ENCODE assay signal across 20 cellular contexts in the genomic region with DNA sequence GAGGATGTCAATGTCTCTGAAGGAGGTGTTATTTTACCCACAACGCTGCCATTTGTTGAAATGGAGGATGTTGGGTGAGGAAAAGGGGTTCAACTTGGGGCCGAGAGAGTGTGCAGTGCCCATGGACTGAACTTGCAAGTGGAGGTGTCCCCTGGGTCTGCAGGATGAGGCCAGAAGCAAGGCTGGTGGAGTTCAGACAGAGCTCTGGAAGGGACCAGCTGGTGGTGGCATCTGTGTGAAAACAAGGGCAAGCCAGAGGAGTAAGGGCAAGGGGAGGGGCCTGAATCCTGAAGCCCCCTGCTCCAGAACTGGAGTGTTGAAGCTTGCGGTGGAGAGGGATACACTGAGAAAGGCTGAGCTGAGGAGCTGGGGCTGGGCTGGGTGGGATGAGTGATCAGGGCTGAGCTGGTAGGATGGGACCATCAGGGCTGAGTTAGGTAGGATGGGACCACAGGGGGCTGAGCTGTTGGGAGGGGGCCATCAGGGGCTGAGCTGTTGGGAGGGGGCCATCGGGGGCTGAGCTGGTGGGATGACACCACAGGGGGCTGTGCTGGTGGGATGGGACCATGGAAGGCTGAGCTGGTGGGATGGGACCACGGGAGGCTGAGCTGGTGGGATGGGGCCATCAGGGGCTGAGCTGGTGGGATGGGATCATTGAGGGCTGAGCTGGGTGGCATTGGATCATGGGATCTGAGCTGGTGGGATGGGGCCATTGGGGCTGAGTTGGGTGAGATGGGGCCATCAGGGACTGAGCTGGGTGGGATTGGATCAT. TPM values are rescaled to one million over a fixed set of nuclear protein-coding genes. Genes with fewer than 3 reads are reported as not detected.
A peak's percentile ranks its signal among the peaks of the same experiment; 100 is the strongest.
DNase-seq lines count a peak whose midpoint lies in the region; ATAC-seq, FAIRE-seq and TF ChIP-seq lines count a peak whose summit lies in the region.
"Had no signal": no experiment of that assay in that cellular context is flagged by ENCODE, and none has a peak within 500 bp of the region (broad histone marks: within the 10 kb centered on the region; RNA-seq: fewer than 3 reads in every experiment).

No MANE protein-coding gene starts in this region.

- H2BK12ac ChIP-seq in H1 (ENCODE audit: low read depth, low read length), result no peak overlapping the region

- CTCF ChIA-PET in H1 (lab: Charles Lee; ENCODE audit: partially characterized antibody), result interaction anchor here (0.7 to 2.0 kb wide), 9 partner anchors 9 to 262 kb away, joined by 3 to 9 read pairs (median 3); no protein-coding TSS in a partner anchor

- H3K79me1 ChIP-seq in H1 (ENCODE audit: low read depth, low read length), result no peaks in the 10 kb centered on the region

- H3K23me2 ChIP-seq in H1 (ENCODE audit: low read depth, low read length), result peaks cover 3% of the 10 kb centered on the region; the same call in 1 of the 2 replicates

- TF ChIP-seq EP300 in H1 (IDR thresholded peaks at IDR 0.05; ENCODE audit: borderline replicate concordance in 1 of 2, low read depth in 2 of 2, low read length in 2 of 2) (no peak), upper lobe of left lung (IDR thresholded peaks at IDR 0.05) (no peak)

- WGBS in H1 (ENCODE audit: extremely low coverage in 1 of 2, insufficient coverage in 1 of 2, insufficient read length in 1 of 2, insufficient replicate concordance in 2 of 2, low coverage in 1 of 2, low lambda C conversion rate in 2 of 2, missing lambda C conversion rate in 1 of 2), 2 experiments, result 81% methylated on average over 3 of the region's 5 CpGs; no CpG with 5 or more reads in 1 of the 2 experiments
- whole genome bisulfite sequencing in upper lobe of left lung, 2 donors, result 82 to 90% methylated on average over 5 of the region's 5 CpGs

- H3K18ac ChIP-seq in H1 (ENCODE audit: extremely low read depth, low read length), result no peak overlapping the region

- H3K36me3 ChIP-seq in H1 (ENCODE audit: control insufficient read depth in 2 of 4, insufficient read depth in 4 of 4, low read length in 3 of 4) (no peaks in the 10 kb centered on the region), neutrophil (no peaks in the 10 kb centered on the region), upper lobe of left lung (no peaks in the 10 kb centered on the region)
- H3K36me3 ChIP-seq: HAP-1 had no signal

- no peaks in the 10 kb centered on the region; a peak in 3 of 7 replicates for H3K27me3 ChIP-seq in H1 (replicated peaks in 1 of 4; ENCODE audit: control insufficient read depth in 3 of 4, extremely low read depth in 1 of 4, insufficient read depth in 3 of 4, low read length in 3 of 4)
- H3K27me3 ChIP-seq in neutrophil, result no peaks in the 10 kb centered on the region
- no peaks in the 10 kb centered on the region for H3K27me3 ChIP-seq in upper lobe of left lung

- H4K8ac ChIP-seq in H1 (ENCODE audit: extremely low read depth, insufficient read depth, low read length), result no peak overlapping the region

- H3K27ac ChIP-seq in H1 (ENCODE audit: low read depth, low read length) (no peak overlapping the region), neutrophil (peak overlapping the region; percentile 95), upper lobe of left lung (peak overlapping the region in 3 of 4 donors; percentile 67 to 84 (median 79))
- H3K27ac ChIP-seq: C4-2B had no signal

- no peaks in the 10 kb centered on the region for H4K20me1 ChIP-seq in H1 (replicated peaks in 1 of 2; ENCODE audit: control insufficient read depth in 1 of 2, insufficient read depth in 2 of 2, low read length in 2 of 2)

- POLR2A ChIA-PET in activated naive CD8-positive, alpha-beta T cell treated with anti-CD3 and anti-CD28 coated beads, Interleukin-2, amount 10 ng/mL, durations not matched to agents 7 days and 5 days (lab: Charles Lee), result no interaction called here
- POLR2A ChIA-PET in H1 (lab: Charles Lee; ENCODE audit: partially characterized antibody), result no interaction called here

- no peaks in the 10 kb centered on the region for H3K79me2 ChIP-seq in H1 (ENCODE audit: control insufficient read depth in 1 of 2, insufficient read depth in 2 of 2, low read length in 2 of 2)

- no peak overlapping the region for H3K56ac ChIP-seq in H1 (replicated peaks; ENCODE audit: insufficient read length, low read depth, low read length)

- FAIRE-seq in H1 (lab: Jason Lieb, UNC), result no peak

- H4K91ac ChIP-seq in H1 (replicated peaks; ENCODE audit: insufficient read length, low read length), result no peak overlapping the region

- H2BK120ac ChIP-seq in H1 (replicated peaks; ENCODE audit: low read depth, low read length), result no peak overlapping the region

- TF ChIP-seq CTCF in H1 (IDR thresholded peaks at IDR 0.05; ENCODE audit: control extremely low read depth in 1 of 3, insufficient read depth in 1 of 3, low read depth in 1 of 3, low read length in 3 of 3) (no peak), neutrophil (IDR thresholded peaks at IDR 0.05) (no peak), upper lobe of left lung (IDR thresholded peaks at IDR 0.05) (no peak)

- no peak overlapping the region for H3K4me3 ChIP-seq in H1 (ENCODE audit: extremely low read depth in 1 of 4, insufficient read depth in 2 of 4, low read depth in 3 of 4, low read length in 4 of 4)
- H3K4me3 ChIP-seq in neutrophil (ENCODE audit: low read depth in 1 of 2, low read length in 1 of 2), result peak overlapping the region; percentile 33 to 43
- no peak overlapping the region for H3K4me3 ChIP-seq in upper lobe of left lung
- H3K4me3 ChIP-seq: HAP-1 had no signal

- no peak overlapping the region for H2AFZ ChIP-seq in H1 (ENCODE audit: low read length)

- no peak for TF ChIP-seq RAD21 in H1 (IDR thresholded peaks at IDR 0.05 in 1 of 2, conservative IDR thresholded peaks at IDR 0.05 in 1 of 2; ENCODE audit: low read depth in 2 of 2, low read length in 2 of 2)

- H3K23ac ChIP-seq in H1 (ENCODE audit: insufficient read length), result no peak overlapping the region

- TF ChIP-seq POLR2A in H1 (IDR thresholded peaks at IDR 0.05; ENCODE audit: control extremely low read depth in 1 of 2, low read depth in 2 of 2, low read length in 2 of 2), result no peak
- TF ChIP-seq POLR2A in upper lobe of left lung (IDR thresholded peaks at IDR 0.05), result no peak

- H3K27ac Mint-ChIP-seq in activated naive CD8-positive, alpha-beta T cell treated with anti-CD3 and anti-CD28 coated beads, Interleukin-2, amount 10 ng/mL, durations not matched to agents 7 days and 5 days, result peak overlapping the region; percentile 70
- H3K27ac Mint-ChIP-seq in activated naive CD8-positive, alpha-beta T cell treated with anti-CD3 and anti-CD28 coated beads, Interleukin-2, amount 50 U/mL, for 24 hours, result no peak overlapping the region

- no peak overlapping the region for H3K4ac ChIP-seq in H1 (replicated peaks; ENCODE audit: insufficient read length, low read depth, low read length)

- H3K4me3 Mint-ChIP-seq in activated naive CD8-positive, alpha-beta T cell treated with anti-CD3 and anti-CD28 coated beads, Interleukin-2, amount 10 ng/mL, durations not matched to agents 7 days and 5 days, result no peak overlapping the region
- no peak overlapping the region for H3K4me3 Mint-ChIP-seq in activated naive CD8-positive, alpha-beta T cell treated with anti-CD3 and anti-CD28 coated beads, Interleukin-2, amount 50 U/mL, for 24 hours

- H3K36me3 Mint-ChIP-seq in activated naive CD8-positive, alpha-beta T cell treated with anti-CD3 and anti-CD28 coated beads, Interleukin-2, amount 10 ng/mL, durations not matched to agents 7 days and 5 days, result no peaks in the 10 kb centered on the region
- no peaks in the 10 kb centered on the region for H3K36me3 Mint-ChIP-seq in activated naive CD8-positive, alpha-beta T cell treated with anti-CD3 and anti-CD28 coated beads, Interleukin-2, amount 50 U/mL, for 24 hours (ENCODE audit: low read depth)

- H4K5ac ChIP-seq in H1 (ENCODE audit: insufficient read length, low read depth, low read length), result no peak overlapping the region

- no peak overlapping the region for H2BK15ac ChIP-seq in H1 (ENCODE audit: low read length)

- 0 out of 2 replicates have a peak overlapping the region, but pooled peaks have one; percentile 65 for H2AK5ac ChIP-seq in H1 (ENCODE audit: low read depth, low read length)

- peaks cover 9% of the 10 kb centered on the region for H3K27me3 Mint-ChIP-seq in activated naive CD8-positive, alpha-beta T cell treated with anti-CD3 and anti-CD28 coated beads, Interleukin-2, amount 10 ng/mL, durations not matched to agents 7 days and 5 days
- H3K27me3 Mint-ChIP-seq in activated naive CD8-positive, alpha-beta T cell treated with anti-CD3 and anti-CD28 coated beads, Interleukin-2, amount 50 U/mL, for 24 hours, result peaks cover 2% of the 10 kb centered on the region

- H3K4me1 ChIP-seq in H1 (replicated peaks in 1 of 4; ENCODE audit: control insufficient read depth in 3 of 4, insufficient read depth in 4 of 4, low read length in 3 of 4) (peaks cover 3 to 18% (median 10%) of the 10 kb centered on the region in 4 experiments), neutrophil (ENCODE audit: control insufficient read depth in 1 of 2, insufficient read depth in 1 of 2, low read depth in 1 of 2, low read length in 1 of 2) (peaks cover 82 to 90% of the 10 kb centered on the region in 2 experiments), upper lobe of left lung (peaks cover 7 to 38% (median 27%) of the 10 kb centered on the region in 4 donors)
- H3K4me1 ChIP-seq: HAP-1 had no signal

- no peak overlapping the region for H3K14ac ChIP-seq in H1 (ENCODE audit: insufficient read length)

- H3K9me3 Mint-ChIP-seq in activated naive CD8-positive, alpha-beta T cell treated with anti-CD3 and anti-CD28 coated beads, Interleukin-2, amount 10 ng/mL, durations not matched to agents 7 days and 5 days, result no peaks in the 10 kb centered on the region
- H3K9me3 Mint-ChIP-seq in activated naive CD8-positive, alpha-beta T cell treated with anti-CD3 and anti-CD28 coated beads, Interleukin-2, amount 50 U/mL, for 24 hours, result no peaks in the 10 kb centered on the region

- no peak overlapping the region for H2BK5ac ChIP-seq in H1 (ENCODE audit: low read depth, low read length)

- H2BK20ac ChIP-seq in H1 (ENCODE audit: low read length), result no peak overlapping the region

- ATAC-seq in activated naive CD8-positive, alpha-beta T cell treated with anti-CD3 and anti-CD28 coated beads, Interleukin-2, amount 10 ng/mL, durations not matched to agents 7 days and 5 days (ENCODE audit: low read depth), result no peak
- ATAC-seq in activated naive CD8-positive, alpha-beta T cell treated with anti-CD3 and anti-CD28 coated beads, Interleukin-2, amount 50 U/mL, for 24 hours, result no peak
- ATAC-seq in upper lobe of left lung (ENCODE audit: low FRiP score in 2 of 2), result no peak
- no peak for ATAC-seq in HG03196 (IDR thresholded peaks at IDR 0.05; ENCODE audit: unreplicated experiment)
- ATAC-seq in HG02981 (IDR thresholded peaks at IDR 0.05; ENCODE audit: unreplicated experiment), result no peak
- ATAC-seq: SK-N-SH treated with all-trans-retinoic acid at 6 μM for 48 hours had no signal

- no peak for DNase-seq in activated naive CD8-positive, alpha-beta T cell treated with anti-CD3 and anti-CD28 coated beads, Interleukin-2, amount 10 ng/mL, durations not matched to agents 7 days and 5 days
- DNase-seq in activated naive CD8-positive, alpha-beta T cell treated with anti-CD3 and anti-CD28 coated beads, Interleukin-2, amount 50 U/mL, for 24 hours, result no peak
- DNase-seq in H1 (ENCODE audit: low read depth in 1 of 2, low spot score in 2 of 2), result no peak
- no peak for DNase-seq in upper lobe of left lung
- no peak for DNase-seq in HPDE6-E6E7 (ENCODE audit: extremely low spot score)
- DNase-seq: 8988T, EL, Karpas-422, NCI-H1105 treated with DMSO at 0.1 percent for 48 hours, NCI-H2029 treated with DMSO at 0.1 percent for 48 hours, NCI-H226, NCI-H524, NCI-H774 had no signal

- no peak overlapping the region for H3K9ac ChIP-seq in H1 (replicated peaks in 1 of 4; ENCODE audit: extremely low read depth in 1 of 4, low read depth in 3 of 4, low read length in 3 of 4)

- H3K4me2 ChIP-seq in H1 (ENCODE audit: insufficient read depth in 1 of 2, low read depth in 2 of 2, low read length in 2 of 2), result no peak overlapping the region

- H3K4me1 Mint-ChIP-seq in activated naive CD8-positive, alpha-beta T cell treated with anti-CD3 and anti-CD28 coated beads, Interleukin-2, amount 10 ng/mL, durations not matched to agents 7 days and 5 days, result peaks cover 11% of the 10 kb centered on the region
- peaks cover 12% of the 10 kb centered on the region for H3K4me1 Mint-ChIP-seq in activated naive CD8-positive, alpha-beta T cell treated with anti-CD3 and anti-CD28 coated beads, Interleukin-2, amount 50 U/mL, for 24 hours

- H3K9me3 ChIP-seq in H1 (ENCODE audit: insufficient read depth in 2 of 2, low read depth in 1 of 2, low read length in 1 of 2) (no peaks in the 10 kb centered on the region), neutrophil (no peaks in the 10 kb centered on the region), upper lobe of left lung (peaks cover 0 to 3% (median 0%) of the 10 kb centered on the region in 4 donors)
- H3K9me3 ChIP-seq: HAP-1 had no signal

RNA-seq across cellular contexts. Expression of a gene that starts 13.4 kb away (rescaled TPM):
- total RNA-seq in activated naive CD8-positive, alpha-beta T cell treated with anti-CD3 and anti-CD28 coated beads, Interleukin-2, amount 10 ng/mL, durations not matched to agents 7 days and 5 days, result 100 to 1,000 TPM; 192 to 208 TPM
- 169 and 182 TPM in 2 replicates for total RNA-seq in H1 (2021; fragmentation: NEBNext Ultra II Directional; extraction: Animal tissue kit (Norgen Biotek cat#: 25700))
- 173 and 243 TPM in 2 replicates for polyA plus RNA-seq in H1 (2011; rRNA removed)
- polyA plus RNA-seq in H1 (2011; cell fraction: cytosol; rRNA removed), result 138 TPM
- 238 TPM for polyA plus RNA-seq in H1 (2011; cell fraction: nucleus; rRNA removed)
- 130 to 236 TPM (median 215 TPM) in 4 replicates for polyA plus RNA-seq in H1 (2012, experiment 1 of 2)
- 250 TPM for polyA plus RNA-seq in H1 (2012, experiment 2 of 2)
- 221 TPM for polyA plus RNA-seq in H1 (2013, experiment 1 of 2)
- 199 TPM for polyA plus RNA-seq in H1 (2013, experiment 2 of 2)
- 142 and 153 TPM in 2 replicates for polyA minus RNA-seq in H1 (2011; rRNA and poly(A)+ RNA removed)
- polyA minus RNA-seq in H1 (2011; cell fraction: cytosol; rRNA and poly(A)+ RNA removed), result 129 TPM
- 94.0 TPM for polyA minus RNA-seq in H1 (2011; cell fraction: nucleus; rRNA and poly(A)+ RNA removed)
- 1,000 to 10,000 TPM in 5 of 6 donors, 100 to 1,000 TPM in 1; 993 to 3,355 (median 2,221) TPM for total RNA-seq in upper lobe of left lung

RNA-seq across cellular contexts. Expression of a gene that starts 26.7 kb away (rescaled TPM):
- 1 to 10 TPM in 1 of 2 experiments, under 1 TPM in 1; 0.82 to 1.3 TPM for total RNA-seq in activated naive CD8-positive, alpha-beta T cell treated with anti-CD3 and anti-CD28 coated beads, Interleukin-2, amount 10 ng/mL, durations not matched to agents 7 days and 5 days
- 0.22 and 0.23 TPM in 2 replicates for total RNA-seq in H1 (2021; fragmentation: NEBNext Ultra II Directional; extraction: Animal tissue kit (Norgen Biotek cat#: 25700))
- polyA plus RNA-seq in H1 (2011; rRNA removed), result 0.08 and 0.14 TPM in 2 replicates
- 0.06 TPM for polyA plus RNA-seq in H1 (2011; cell fraction: cytosol; rRNA removed)
- 0.19 TPM for polyA plus RNA-seq in H1 (2011; cell fraction: nucleus; rRNA removed)
- 0.16 to 0.25 TPM (median 0.19 TPM) in 4 replicates for polyA plus RNA-seq in H1 (2012, experiment 1 of 2)
- not detected for polyA plus RNA-seq in H1 (2012, experiment 2 of 2)
- polyA plus RNA-seq in H1 (2013, experiment 1 of 2), result 0.10 TPM
- 0.06 TPM for polyA plus RNA-seq in H1 (2013, experiment 2 of 2)
- 0.16 TPM in 1 of 2 replicates, not detected in the other for polyA minus RNA-seq in H1 (2011; rRNA and poly(A)+ RNA removed)
- not detected for polyA minus RNA-seq in H1 (2011; cell fraction: cytosol; rRNA and poly(A)+ RNA removed)
- not detected for polyA minus RNA-seq in H1 (2011; cell fraction: nucleus; rRNA and poly(A)+ RNA removed)
- total RNA-seq in upper lobe of left lung, result 10 to 100 TPM in 4 of 6 donors, 1 to 10 TPM in 2; 8.7 to 28.3 (median 14.2) TPM

RNA-seq across cellular contexts. Expression of a gene that starts 57.7 kb away (rescaled TPM):
- total RNA-seq in activated naive CD8-positive, alpha-beta T cell treated with anti-CD3 and anti-CD28 coated beads, Interleukin-2, amount 10 ng/mL, durations not matched to agents 7 days and 5 days, result not detected
- total RNA-seq in H1 (2021; fragmentation: NEBNext Ultra II Directional; extraction: Animal tissue kit (Norgen Biotek cat#: 25700)), result not detected in 2 replicates
- not detected in 2 replicates for polyA plus RNA-seq in H1 (2011; rRNA removed)
- not detected for polyA plus RNA-seq in H1 (2011; cell fraction: cytosol; rRNA removed)
- polyA plus RNA-seq in H1 (2011; cell fraction: nucleus; rRNA removed), result 0.27 TPM
- not detected in 4 replicates for polyA plus RNA-seq in H1 (2012, experiment 1 of 2)
- not detected for polyA plus RNA-seq in H1 (2012, experiment 2 of 2)
- polyA plus RNA-seq in H1 (2013, experiment 1 of 2), result not detected
- 0.04 TPM for polyA plus RNA-seq in H1 (2013, experiment 2 of 2)
- polyA minus RNA-seq in H1 (2011; rRNA and poly(A)+ RNA removed), result not detected in 2 replicates
- not detected for polyA minus RNA-seq in H1 (2011; cell fraction: cytosol; rRNA and poly(A)+ RNA removed)
- not detected for polyA minus RNA-seq in H1 (2011; cell fraction: nucleus; rRNA and poly(A)+ RNA removed)
- total RNA-seq in upper lobe of left lung, result 10 to 100 TPM in 4 of 6 donors, 1 to 10 TPM in 2; 7.4 to 31.3 (median 22.9) TPM
- total RNA-seq: M059J had no signal

Comparison
In these comparisons a context has a peak if more than half of its experiments do, and no peak if none do; other contexts are left out.
1. H3K4me3 ChIP-seq: peak in neutrophil (2 of 2); none in H1 (0 of 4) and upper lobe of left lung (0 of 4).